11 cellular contexts compared by ENCODE assay signal in genomic region chr22:23954193-23954990, GRCh38. TPM values are rescaled to one million over a fixed set of nuclear protein-coding genes. Genes with fewer than 3 reads are reported as not detected.
DNase-seq lines count a peak whose midpoint lies in the region; ATAC-seq and TF ChIP-seq lines count a peak whose summit lies in the region.
"Not testable (repeated sequence)": the region's sequence is repeated elsewhere in the genome, so short reads cannot be mapped to it uniquely, and the experiment has no call there.
"Had no signal": no experiment of that assay in that cellular context is flagged by ENCODE, and none has a peak within 500 bp of the region (broad histone marks: within the 10 kb centered on the region; RNA-seq: fewer than 3 reads in every experiment).

No MANE protein-coding gene starts in this region.

- not testable (repeated sequence) for H3K23me2 ChIP-seq in H9 (ENCODE audit: insufficient read length, low read depth, low read length, poor library complexity, severe bottlenecking)

- H3K18ac ChIP-seq in H9 (ENCODE audit: insufficient read length, low read depth, low read length) = not testable (repeated sequence)

- peak overlapping the region; percentile 57 for H2AK5ac ChIP-seq in H9 (ENCODE audit: insufficient read length, low read length)

- H3K4me1 ChIP-seq in H9 (ENCODE audit: insufficient read depth, low read length); iPS-20b (ENCODE audit: insufficient read depth, low read length): not testable (repeated sequence)
- H3K4me1 ChIP-seq in HUES6 (ENCODE audit: control insufficient read depth, insufficient read depth, low read length) = peaks cover 13% of the 10 kb centered on the region

- H4K91ac ChIP-seq in H9 (ENCODE audit: insufficient read length, low read depth, low read length) = not testable (repeated sequence)

- not testable (repeated sequence) for H3K9ac ChIP-seq in H9 (ENCODE audit: extremely low read depth, insufficient read length, low read length)
- H3K9ac ChIP-seq in HUES6 (ENCODE audit: low read length) (peak overlapping the region; percentile 49), iPS-20b (ENCODE audit: low read depth, low read length) (peak overlapping the region; percentile 16; the same call in 1 of the 2 replicates)

- WGBS in H9 (ENCODE audit: extremely low coverage, insufficient read length, low lambda C conversion rate) = no CpG with 5 or more reads among the region's 8 CpGs

- H3K4me2 ChIP-seq in H9 (ENCODE audit: insufficient read depth, insufficient read length, low read length) = peak overlapping the region; percentile 27

- H2AFZ ChIP-seq in H9 (ENCODE audit: low read length) = not testable (repeated sequence)

- not testable (repeated sequence) for H4K8ac ChIP-seq in H9 (replicated peaks; ENCODE audit: insufficient read length, low read depth, low read length)

- TF ChIP-seq CTCF in H9 (conservative IDR thresholded peaks at IDR 0.05); endothelial cell (IDR thresholded peaks at IDR 0.05; ENCODE audit: unreplicated experiment): not testable (repeated sequence)

- H2BK120ac ChIP-seq in H9 (ENCODE audit: low read depth, low read length, poor library complexity, severe bottlenecking) = not testable (repeated sequence)

- not testable (repeated sequence) for H3K36me3 ChIP-seq in HUES6 (ENCODE audit: control insufficient read depth, insufficient read depth, low read length); iPS-20b (ENCODE audit: insufficient read depth, low read depth, low read length)

- not testable (repeated sequence) for H3K56ac ChIP-seq in H9 (ENCODE audit: insufficient read length, low read depth, low read length)

- intact Hi-C loops in activated T-helper 1 cell treated with anti-CD3 and anti-CD28 coated beads, Interleukin-12 subunit alpha, Interleukin-12 subunit beta, Interleukin-2, Interleukin-4 antibody, amounts not matched to agents 30 ng/mL and 10 ng/mL and 1 ng/mL, durations not matched to agents 14 hours and 24 hours and 36 hours (cut with micrococcal nuclease) = loop anchor here (10.0 kb wide), 1 partner anchor 330 kb away; no protein-coding TSS in a partner anchor

- not testable (repeated sequence) for H3K36me3 Mint-ChIP-seq in H9 (ENCODE audit: insufficient read depth in 1 of 3, low read depth in 3 of 3); activated T-helper 1 cell treated with anti-CD3 and anti-CD28 coated beads, Interleukin-12 subunit alpha, Interleukin-12 subunit beta, Interleukin-2, Interleukin-4 antibody, amounts not matched to agents 30 ng/mL and 10 ng/mL and 1 ng/mL, durations not matched to agents 14 hours and 24 hours and 36 hours (ENCODE audit: low read depth); endothelial cell (ENCODE audit: low read depth, unreplicated experiment); stimulated activated effector memory CD8-positive, alpha-beta T cell treated with anti-CD3 and anti-CD28 coated beads, Interleukin-12 subunit alpha, Interleukin-12 subunit beta, amount 100 ng/mL, for 72 hours

- H3K27me3 ChIP-seq in H9 (ENCODE audit: insufficient read depth, low read length); HUES6 (ENCODE audit: control insufficient read depth, insufficient read depth, low read length); iPS-20b (ENCODE audit: insufficient read depth, low read length): not testable (repeated sequence)

- H2BK5ac ChIP-seq in H9 (ENCODE audit: insufficient read length, low read length) = not testable (repeated sequence)

- H4K20me1 ChIP-seq in H9 (ENCODE audit: control insufficient read depth, insufficient read depth, insufficient read length) = not testable (repeated sequence)

- peak overlapping the region; percentile 28 for H2BK12ac ChIP-seq in H9 (ENCODE audit: insufficient read length, low read depth, low read length)

- not testable (repeated sequence) for H3K27ac ChIP-seq in H9 (ENCODE audit: insufficient read length, low read depth, low read length); HUES6 (ENCODE audit: low read depth, low read length)
- H3K27ac ChIP-seq in iPS-20b (ENCODE audit: low read length) = peak overlapping the region; percentile 49

- H3K4me1 Mint-ChIP-seq in H9 = peaks cover 33 to 34% of the 10 kb centered on the region in 2 experiments
- not testable (repeated sequence) for H3K4me1 Mint-ChIP-seq in activated T-helper 1 cell treated with anti-CD3 and anti-CD28 coated beads, Interleukin-12 subunit alpha, Interleukin-12 subunit beta, Interleukin-2, Interleukin-4 antibody, amounts not matched to agents 30 ng/mL and 10 ng/mL and 1 ng/mL, durations not matched to agents 14 hours and 24 hours and 36 hours (ENCODE audit: low read depth); endothelial cell (ENCODE audit: unreplicated experiment)
- H3K4me1 Mint-ChIP-seq in stimulated activated effector memory CD8-positive, alpha-beta T cell treated with anti-CD3 and anti-CD28 coated beads, Interleukin-12 subunit alpha, Interleukin-12 subunit beta, amount 100 ng/mL, for 72 hours = peaks cover 16% of the 10 kb centered on the region

- H3K14ac ChIP-seq in H9 (ENCODE audit: insufficient read depth, low read length) = not testable (repeated sequence)

- not testable (repeated sequence) for H3K27me3 Mint-ChIP-seq in H9 (ENCODE audit: low read depth); activated T-helper 1 cell treated with anti-CD3 and anti-CD28 coated beads, Interleukin-12 subunit alpha, Interleukin-12 subunit beta, Interleukin-2, Interleukin-4 antibody, amounts not matched to agents 30 ng/mL and 10 ng/mL and 1 ng/mL, durations not matched to agents 14 hours and 24 hours and 36 hours (ENCODE audit: insufficient read depth); endothelial cell (ENCODE audit: unreplicated experiment)

- H3K4me3 Mint-ChIP-seq in H9 = peak overlapping the region; percentile 6 to 43; a peak in 4 of 5 replicates
- not testable (repeated sequence) for H3K4me3 Mint-ChIP-seq in activated T-helper 1 cell treated with anti-CD3 and anti-CD28 coated beads, Interleukin-12 subunit alpha, Interleukin-12 subunit beta, Interleukin-2, Interleukin-4 antibody, amounts not matched to agents 30 ng/mL and 10 ng/mL and 1 ng/mL, durations not matched to agents 14 hours and 24 hours and 36 hours; endothelial cell (ENCODE audit: unreplicated experiment); stimulated activated effector memory CD8-positive, alpha-beta T cell treated with anti-CD3 and anti-CD28 coated beads, Interleukin-12 subunit alpha, Interleukin-12 subunit beta, amount 100 ng/mL, for 72 hours

- H4K5ac ChIP-seq in H9 (ENCODE audit: insufficient read length, low read depth, low read length) = peak overlapping the region; percentile 25

- H3K23ac ChIP-seq in H9 (ENCODE audit: insufficient read length, low read depth, low read length) = not testable (repeated sequence)

- DNase-seq in H9; activated T-helper 1 cell treated with anti-CD3 and anti-CD28 coated beads, Interleukin-12 subunit alpha, Interleukin-12 subunit beta, Interleukin-2, Interleukin-4 antibody, amounts not matched to agents 30 ng/mL and 10 ng/mL and 1 ng/mL, durations not matched to agents 14 hours and 24 hours and 36 hours (ENCODE audit: low spot score); endothelial cell (ENCODE audit: low spot score); stimulated activated effector memory CD8-positive, alpha-beta T cell treated with anti-CD3 and anti-CD28 coated beads, Interleukin-12 subunit alpha, Interleukin-12 subunit beta, amount 100 ng/mL, for 72 hours (ENCODE audit: low spot score in 2 of 2): not testable (repeated sequence)

- H2BK15ac ChIP-seq in H9 (ENCODE audit: low read depth, low read length) = not testable (repeated sequence)

- not testable (repeated sequence) for H3K79me2 ChIP-seq in H9 (ENCODE audit: insufficient read depth, low read length)

- H3K9me3 ChIP-seq in H9 (ENCODE audit: control insufficient read depth, low read depth, low read length); HUES6 (ENCODE audit: control insufficient read depth, insufficient read depth, low read depth, low read length); iPS-20b (ENCODE audit: insufficient read depth, low read depth, low read length): not testable (repeated sequence)

- not testable (repeated sequence) for ATAC-seq in stimulated activated effector memory CD8-positive, alpha-beta T cell treated with anti-CD3 and anti-CD28 coated beads, Interleukin-12 subunit alpha, Interleukin-12 subunit beta, amount 100 ng/mL, for 72 hours

- H3K79me1 ChIP-seq in H9 (ENCODE audit: insufficient read depth, low read depth, low read length, poor library complexity, severe bottlenecking) = not testable (repeated sequence)

- peak overlapping the region in 2 of 3 experiments; percentile 21 to 59; a peak in 4 of 7 replicates for H3K27ac Mint-ChIP-seq in H9
- peak overlapping the region; percentile 4 for H3K27ac Mint-ChIP-seq in activated T-helper 1 cell treated with anti-CD3 and anti-CD28 coated beads, Interleukin-12 subunit alpha, Interleukin-12 subunit beta, Interleukin-2, Interleukin-4 antibody, amounts not matched to agents 30 ng/mL and 10 ng/mL and 1 ng/mL, durations not matched to agents 14 hours and 24 hours and 36 hours
- peak overlapping the region; percentile 1 for H3K27ac Mint-ChIP-seq in endothelial cell (ENCODE audit: unreplicated experiment)
- peak overlapping the region; percentile 5 for H3K27ac Mint-ChIP-seq in stimulated activated effector memory CD8-positive, alpha-beta T cell treated with anti-CD3 and anti-CD28 coated beads, Interleukin-12 subunit alpha, Interleukin-12 subunit beta, amount 100 ng/mL, for 72 hours

- not testable (repeated sequence) for H3K9me3 Mint-ChIP-seq in H9; activated T-helper 1 cell treated with anti-CD3 and anti-CD28 coated beads, Interleukin-12 subunit alpha, Interleukin-12 subunit beta, Interleukin-2, Interleukin-4 antibody, amounts not matched to agents 30 ng/mL and 10 ng/mL and 1 ng/mL, durations not matched to agents 14 hours and 24 hours and 36 hours; endothelial cell (ENCODE audit: unreplicated experiment); stimulated activated effector memory CD8-positive, alpha-beta T cell treated with anti-CD3 and anti-CD28 coated beads, Interleukin-12 subunit alpha, Interleukin-12 subunit beta, amount 100 ng/mL, for 72 hours

- not testable (repeated sequence) for H3T11ph ChIP-seq in H9 (ENCODE audit: low read length)

- H3K4me3 ChIP-seq in HUES6 (ENCODE audit: low read depth, low read length) = not testable (repeated sequence)
- peak overlapping the region; percentile 36; the same call in 1 of the 2 replicates for H3K4me3 ChIP-seq in iPS-20b (ENCODE audit: low read length)

- not testable (repeated sequence) for H2BK20ac ChIP-seq in H9 (ENCODE audit: low read depth, low read length, poor library complexity, severe bottlenecking)

- not testable (repeated sequence) for H3K4ac ChIP-seq in H9 (ENCODE audit: low read depth, low read length)

RNA-seq across cellular contexts. Expression of gene GSTT2B, which starts 6.6 kb away (rescaled TPM):
- total RNA-seq in H9 (2021) = 4.5 and 4.7 TPM in 2 replicates
- 0.65 and 0.91 TPM in 2 replicates for total RNA-seq in activated T-helper 1 cell treated with anti-CD3 and anti-CD28 coated beads, Interleukin-12 subunit alpha, Interleukin-12 subunit beta, Interleukin-2, Interleukin-4 antibody, amounts not matched to agents 30 ng/mL and 10 ng/mL and 1 ng/mL, durations not matched to agents 14 hours and 24 hours and 36 hours
- total RNA-seq in endothelial cell (ENCODE audit: unreplicated experiment) = 6.0 TPM
- total RNA-seq: B cell; CD8-positive, alpha-beta T cell; K562 had no signal

RNA-seq across cellular contexts. Expression of gene DDTL, which starts 12.3 kb away (rescaled TPM):
- total RNA-seq in H9 (2021) (not detected in 2 replicates), endothelial cell (ENCODE audit: unreplicated experiment) (1.4 TPM)
- 4.0 and 4.7 TPM in 2 replicates for total RNA-seq in activated T-helper 1 cell treated with anti-CD3 and anti-CD28 coated beads, Interleukin-12 subunit alpha, Interleukin-12 subunit beta, Interleukin-2, Interleukin-4 antibody, amounts not matched to agents 30 ng/mL and 10 ng/mL and 1 ng/mL, durations not matched to agents 14 hours and 24 hours and 36 hours
- total RNA-seq: CD8-positive, alpha-beta T cell had no signal

RNA-seq across cellular contexts. Expression of gene DDT, which starts 19.8 kb away (rescaled TPM):
- total RNA-seq in H9 (2021) = 177 and 185 TPM in 2 replicates
- total RNA-seq in activated T-helper 1 cell treated with anti-CD3 and anti-CD28 coated beads, Interleukin-12 subunit alpha, Interleukin-12 subunit beta, Interleukin-2, Interleukin-4 antibody, amounts not matched to agents 30 ng/mL and 10 ng/mL and 1 ng/mL, durations not matched to agents 14 hours and 24 hours and 36 hours = 94.7 and 115 TPM in 2 replicates
- 73.5 TPM for total RNA-seq in endothelial cell (ENCODE audit: unreplicated experiment)

RNA-seq across cellular contexts. Expression of gene GSTT2, which starts 25.5 kb away (rescaled TPM):
- total RNA-seq in H9 (2021) (0.22 and 0.24 TPM in 2 replicates), endothelial cell (ENCODE audit: unreplicated experiment) (not detected)
- not detected in 2 replicates for total RNA-seq in activated T-helper 1 cell treated with anti-CD3 and anti-CD28 coated beads, Interleukin-12 subunit alpha, Interleukin-12 subunit beta, Interleukin-2, Interleukin-4 antibody, amounts not matched to agents 30 ng/mL and 10 ng/mL and 1 ng/mL, durations not matched to agents 14 hours and 24 hours and 36 hours
- total RNA-seq: A172; B cell; CD8-positive, alpha-beta T cell; K562 had no signal

RNA-seq across cellular contexts. Expression of gene GSTT4, which starts 50.9 kb away (rescaled TPM):
- not detected in 2 replicates for total RNA-seq in H9 (2021)
- not detected in 2 replicates for total RNA-seq in activated T-helper 1 cell treated with anti-CD3 and anti-CD28 coated beads, Interleukin-12 subunit alpha, Interleukin-12 subunit beta, Interleukin-2, Interleukin-4 antibody, amounts not matched to agents 30 ng/mL and 10 ng/mL and 1 ng/mL, durations not matched to agents 14 hours and 24 hours and 36 hours
- total RNA-seq in endothelial cell (ENCODE audit: unreplicated experiment) = not detected
- total RNA-seq: A172; B cell; Calu3; CD8-positive, alpha-beta T cell; K562 had no signal
